Comparison of ENCODE assay signal across 27 cellular contexts in the genomic region with DNA sequence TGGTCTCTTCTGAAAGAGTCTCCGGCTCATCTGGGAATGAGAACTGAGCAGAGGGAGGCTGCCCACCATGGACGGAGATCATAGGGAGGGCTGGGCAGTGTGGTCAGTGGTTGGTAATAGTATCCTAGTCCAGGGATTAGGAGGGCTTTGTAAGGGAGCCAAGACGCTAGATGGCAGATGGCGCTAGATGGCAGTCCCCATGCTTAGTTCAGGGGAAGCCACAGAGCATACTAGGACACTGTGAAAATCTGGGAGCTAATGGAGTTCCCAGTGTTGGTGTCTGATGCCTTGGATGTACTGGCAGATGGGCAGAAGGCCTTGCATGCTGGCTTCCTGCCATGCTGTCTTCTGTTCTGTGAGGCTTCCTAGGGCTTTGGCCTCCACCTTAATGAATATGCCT.
DNase-seq lines count a peak whose midpoint lies in the region; ATAC-seq and TF ChIP-seq lines count a peak whose summit lies in the region.
"Had no signal": no experiment of that assay in that cellular context is flagged by ENCODE, and none has a peak within 500 bp of the region (broad histone marks: within the 10 kb centered on the region; RNA-seq: fewer than 3 reads in every experiment).

No MANE protein-coding gene starts in this region.

- no peak for TF ChIP-seq POLR2A in erythroblast (IDR thresholded peaks at IDR 0.05; ENCODE audit: low read length)

- no peak for ATAC-seq in HG02852 (IDR thresholded peaks at IDR 0.05; ENCODE audit: unreplicated experiment)
- ATAC-seq: activated CD4-positive, CD25-positive, alpha-beta regulatory T cell treated with anti-CD3 and anti-CD28 coated beads, Interleukin-2, amount 50 U/mL, for 24 hours; foreskin keratinocyte; Panc1; upper lobe of right lung had no signal

- peak in 8 of 14 donors; percentile 22 to 94 (median 36) for DNase-seq in C1 segment of cervical spinal cord (lab: John Stamatoyannopoulos, UW)
- peak; percentile 50 for DNase-seq in NCI-H524 treated with DMSO at 0.1 percent for 48 hours (lab: John Stamatoyannopoulos, UW)
- DNase-seq in nucleus accumbens (lab: John Stamatoyannopoulos, UW): peak in 32 of 56 donors; percentile 12 to 66 (median 37)
- DNase-seq in erythroblast (lab: John Stamatoyannopoulos, UW): no peak
- no peak for DNase-seq in stimulated activated CD4-positive, alpha-beta T cell treated with anti-CD3 and anti-CD28 coated beads, Interleukin-4, amount 100 ng/mL, for 4 hours
- no peak for DNase-seq in NCI-H146 (lab: John Stamatoyannopoulos, UW)
- DNase-seq: activated CD4-positive, alpha-beta memory T cell treated with anti-CD3 and anti-CD28 coated beads, Interleukin-2, amount 10 ng/mL, durations not matched to agents 7 days and 5 days; activated CD8-positive, alpha-beta memory T cell treated with anti-CD3 and anti-CD28 coated beads, Interleukin-2, amount 50 U/mL, for 48 hours; activated naive CD4-positive, alpha-beta T cell treated with anti-CD3 and anti-CD28 coated beads, Interleukin-2, amount 50 U/mL, for 16 hours; amniotic stem cell; DMS79; endodermal cell; foreskin keratinocyte; mesendoderm; naive B cell; NCI-H1105 treated with DMSO at 0.1 percent for 48 hours; NCI-H2081; NCI-H345; retina; T-helper 1 cell; upper lobe of right lung had no signal

- H3K27ac ChIP-seq in cingulate gyrus (ENCODE audit: low read depth, low read length): peak overlapping the region; percentile 98
- H3K27ac ChIP-seq: breast epithelium, foreskin keratinocyte, hepatocyte, upper lobe of right lung had no signal

Comparison
In these comparisons a context has a peak if more than half of its experiments do, and no peak if none do; other contexts are left out.
1. DNase-seq: peak in C1 segment of cervical spinal cord (8 of 14), NCI-H524 treated with DMSO at 0.1 percent for 48 hours (single experiment) and nucleus accumbens (32 of 56); none in erythroblast (0 of 2), stimulated activated CD4-positive, alpha-beta T cell treated with anti-CD3 and anti-CD28 coated beads, Interleukin-4, amount 100 ng/mL, for 4 hours (0 of 2) and NCI-H146 (single experiment).